Comparison of ENCODE assay signal across 8 cellular contexts in genomic region chrX:54043084-54043483, GRCh38. TPM values are rescaled to one million over a fixed set of nuclear protein-coding genes. Genes with fewer than 3 reads are reported as not detected.
A peak's percentile ranks its signal among the peaks of the same experiment; 100 is the strongest.
DNase-seq lines count a peak whose midpoint lies in the region; ATAC-seq, FAIRE-seq and TF ChIP-seq lines count a peak whose summit lies in the region.

No MANE protein-coding gene starts in this region.

- no peak for TF ChIP-seq POLR2A in GM12891 (IDR thresholded peaks at IDR 0.05; ENCODE audit: low read depth, low read length)

- H3K27ac Mint-ChIP-seq in CD4-positive, CD25-positive, alpha-beta regulatory T cell: peak overlapping the region; percentile 97 to 98 (median 98)
- peak overlapping the region; percentile 88 for H3K27ac Mint-ChIP-seq in neural progenitor cell

- no peak for FAIRE-seq in GM12891 (lab: Jason Lieb, UNC)

- H3K27ac ChIP-seq in CD4-positive, CD25-positive, alpha-beta regulatory T cell (ENCODE audit: insufficient read depth, low read length, poor library complexity, severe bottlenecking): peak overlapping the region; percentile 94
- peak overlapping the region; percentile 87 for H3K27ac ChIP-seq in effector memory CD4-positive, alpha-beta T cell (ENCODE audit: insufficient read depth, low read length, poor library complexity, severe bottlenecking)
- no peak overlapping the region for H3K27ac ChIP-seq in neural progenitor cell

- H3K4me2 ChIP-seq in neural progenitor cell: peak overlapping the region; percentile 86

- peak in 1 of 3 donors; percentile 7 for DNase-seq in CD4-positive, CD25-positive, alpha-beta regulatory T cell
- DNase-seq in NAMALWA (ENCODE audit: low spot score) (peak; percentile 26), neural progenitor cell (ENCODE audit: low spot score) (no peak), UCSD-AML1 (lab: John Stamatoyannopoulos, UW; ENCODE audit: unreplicated experiment) (no peak), cortex of kidney (lab: John Stamatoyannopoulos, UW) (no peak), GM12891 (ENCODE audit: insufficient read length, low spot score) (no peak)
- DNase-seq in effector memory CD4-positive, alpha-beta T cell: no peak

- peaks cover 27% of the 10 kb centered on the region for H3K36me3 ChIP-seq in CD4-positive, CD25-positive, alpha-beta regulatory T cell (ENCODE audit: control insufficient read depth, insufficient read depth, low read length)
- no peaks in the 10 kb centered on the region for H3K36me3 ChIP-seq in effector memory CD4-positive, alpha-beta T cell (ENCODE audit: control insufficient read depth, insufficient read depth, low read length)
- no peaks in the 10 kb centered on the region for H3K36me3 ChIP-seq in neural progenitor cell

- TF ChIP-seq CTCF in neural progenitor cell (IDR thresholded peaks at IDR 0.05): no peak

- H3K79me2 ChIP-seq in neural progenitor cell (ENCODE audit: low read depth): peaks cover 7% of the 10 kb centered on the region

- peak overlapping the region; percentile 89 for H3K4me3 ChIP-seq in CD4-positive, CD25-positive, alpha-beta regulatory T cell (ENCODE audit: low read depth, low read length)
- H3K4me3 ChIP-seq in effector memory CD4-positive, alpha-beta T cell (ENCODE audit: insufficient read depth, low read depth, low read length, poor library complexity, severe bottlenecking): peak overlapping the region; percentile 68
- peak overlapping the region; percentile 61 for H3K4me3 ChIP-seq in neural progenitor cell

- H3K4me1 Mint-ChIP-seq in CD4-positive, CD25-positive, alpha-beta regulatory T cell: peaks cover 0 to 32% (median 9%) of the 10 kb centered on the region in 4 donors
- peaks cover 10% of the 10 kb centered on the region for H3K4me1 Mint-ChIP-seq in neural progenitor cell

- peak overlapping the region; percentile 85 for H3K9ac ChIP-seq in neural progenitor cell

- peaks cover 10% of the 10 kb centered on the region for H3K36me3 Mint-ChIP-seq in CD4-positive, CD25-positive, alpha-beta regulatory T cell
- H3K36me3 Mint-ChIP-seq in neural progenitor cell: no peaks in the 10 kb centered on the region

- no peaks in the 10 kb centered on the region for H3K27me3 ChIP-seq in CD4-positive, CD25-positive, alpha-beta regulatory T cell (ENCODE audit: control insufficient read depth, insufficient read depth, low read length)
- no peaks in the 10 kb centered on the region for H3K27me3 ChIP-seq in effector memory CD4-positive, alpha-beta T cell (replicated peaks; ENCODE audit: control insufficient read depth, insufficient read depth, low read length, poor library complexity, severe bottlenecking)
- no peaks in the 10 kb centered on the region for H3K27me3 ChIP-seq in neural progenitor cell

- H3K9me3 Mint-ChIP-seq in CD4-positive, CD25-positive, alpha-beta regulatory T cell: peaks cover 0 to 1% (median 0%) of the 10 kb centered on the region in 7 donors
- H3K9me3 Mint-ChIP-seq in neural progenitor cell: peaks cover 9% of the 10 kb centered on the region

- H3K4me3 Mint-ChIP-seq in CD4-positive, CD25-positive, alpha-beta regulatory T cell: peak overlapping the region; percentile 91 to 100 (median 98)
- H3K4me3 Mint-ChIP-seq in neural progenitor cell: peak overlapping the region; percentile 96

- H3F3A ChIP-seq in neural progenitor cell (ENCODE audit: low read depth): peaks cover 15% of the 10 kb centered on the region

- peaks cover 5% of the 10 kb centered on the region for H3K27me3 Mint-ChIP-seq in CD4-positive, CD25-positive, alpha-beta regulatory T cell
- H3K27me3 Mint-ChIP-seq in neural progenitor cell (ENCODE audit: insufficient read depth, low read depth): peaks cover 3% of the 10 kb centered on the region

- H3K9me3 ChIP-seq in CD4-positive, CD25-positive, alpha-beta regulatory T cell (ENCODE audit: control insufficient read depth in 2 of 2, low read length in 2 of 2): no peaks in the 10 kb centered on the region
- no peaks in the 10 kb centered on the region for H3K9me3 ChIP-seq in effector memory CD4-positive, alpha-beta T cell (ENCODE audit: control insufficient read depth, low read length)
- no peaks in the 10 kb centered on the region for H3K9me3 ChIP-seq in neural progenitor cell (ENCODE audit: low read depth)

- H4K20me1 ChIP-seq in neural progenitor cell (ENCODE audit: low read depth): no peaks in the 10 kb centered on the region

- peaks cover 7% of the 10 kb centered on the region for H3K4me1 ChIP-seq in CD4-positive, CD25-positive, alpha-beta regulatory T cell (ENCODE audit: control insufficient read depth, insufficient read depth, low read length, poor library complexity, severe bottlenecking)
- peaks cover 3% of the 10 kb centered on the region for H3K4me1 ChIP-seq in effector memory CD4-positive, alpha-beta T cell (ENCODE audit: control insufficient read depth, insufficient read depth, low read length, poor library complexity, severe bottlenecking)
- H3K4me1 ChIP-seq in neural progenitor cell: peaks cover 8% of the 10 kb centered on the region

- peak overlapping the region; percentile 46 for H2AFZ ChIP-seq in neural progenitor cell (replicated peaks)

- no peak for ATAC-seq in CD4-positive, CD25-positive, alpha-beta regulatory T cell (ENCODE audit: low read depth in 2 of 2)
- no peak for ATAC-seq in HG03432 (IDR thresholded peaks at IDR 0.05; ENCODE audit: unreplicated experiment)

TF ChIP-seq in GM12891, 5 proteins besides CTCF, POLR2A, EP300 and RAD21:
- no peak for TF ChIP-seq POLR2AphosphoS5 (IDR thresholded peaks at IDR 0.05; ENCODE audit: low read depth, low read length)
- no peak for TF ChIP-seq POU2F2 (IDR thresholded peaks at IDR 0.05; ENCODE audit: low read depth, low read length)
- TF ChIP-seq PAX5 (IDR thresholded peaks at IDR 0.05; ENCODE audit: insufficient read depth, low read length, severe bottlenecking): no peak
- TF ChIP-seq SPI1 (IDR thresholded peaks at IDR 0.05; ENCODE audit: low read depth, low read length): no peak
TF ChIP-seq in GM12891: peak in this region for 0.

RNA-seq across cellular contexts. Expression of gene PHF8, which starts 1.2 kb away (rescaled TPM):
- total RNA-seq in CD4-positive, CD25-positive, alpha-beta regulatory T cell: 65.8 TPM
- polyA plus RNA-seq in CD4-positive, CD25-positive, alpha-beta regulatory T cell: 10 to 100 TPM; 17.2 to 21.5 (median 19.0) TPM
- 22.3 and 25.0 TPM in 2 replicates for total RNA-seq in neural progenitor cell (ENCODE audit: low replicate concordance)
- polyA plus RNA-seq in GM12891 (2012; ENCODE audit: low read depth, missing spikeins): 11.3 TPM
